Comparison of ENCODE assay signal across 26 cellular contexts in the genomic region with DNA sequence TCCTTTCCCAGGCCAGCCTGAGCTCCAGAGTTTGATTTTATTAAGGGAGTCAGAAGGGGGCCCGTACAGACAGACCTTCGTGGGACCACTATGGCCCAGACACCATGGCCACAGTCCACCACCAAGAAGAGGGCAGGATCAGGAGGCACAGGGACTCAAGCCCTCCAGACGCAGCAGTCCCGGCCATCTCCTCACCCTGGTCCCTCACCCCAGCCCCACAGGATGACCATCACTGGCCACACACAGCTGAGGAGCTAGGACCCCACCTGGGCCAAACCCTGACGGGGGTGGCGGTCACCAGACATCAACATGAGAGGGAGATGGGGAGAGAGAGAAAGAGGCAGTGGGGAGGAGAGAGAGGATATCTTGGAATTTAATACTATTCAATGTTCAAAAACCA.
"Had no signal": no experiment of that assay in that cellular context is flagged by ENCODE, and none has a peak within 500 bp of the region (broad histone marks: within the 10 kb centered on the region; RNA-seq: fewer than 3 reads in every experiment).

No MANE protein-coding gene starts in this region.

- H3K36me3 ChIP-seq: gastrocnemius medialis, left lung, sigmoid colon, stomach, thyroid gland, vagina had no signal

- H3K27ac ChIP-seq: epithelial cell of prostate, gastrocnemius medialis, left lung, psoas muscle, sigmoid colon, stomach, thyroid gland, vagina had no signal

- H3K9me3 ChIP-seq: gastrocnemius medialis, left lung, mucosa of descending colon, psoas muscle, sigmoid colon, thyroid gland, vagina had no signal

- H3K4me1 ChIP-seq: gastrocnemius medialis, psoas muscle, sigmoid colon, stomach, vagina had no signal

- H3K4me3 Mint-ChIP-seq: endodermal cell; mesothelial cell of epicardium; natural killer cell treated with Interleukin-12 subunit alpha and Interleukin-12 subunit beta and Interleukin-15 and Interleukin-18, amount 100 ng/mL, for 72 hours; neural crest cell; stimulated activated effector memory CD8-positive, alpha-beta T cell treated with anti-CD3 and anti-CD28 coated beads, Interleukin-12 subunit alpha, Interleukin-12 subunit beta, amount 100 ng/mL, for 72 hours had no signal

- H3K27me3 ChIP-seq: thyroid gland, vagina had no signal

- ATAC-seq: esophagus mucosa; gastrocnemius medialis; left cardiac atrium; left lung; mucosa of descending colon; natural killer cell treated with Interleukin-12 subunit alpha and Interleukin-12 subunit beta and Interleukin-15 and Interleukin-18, amount 100 ng/mL, for 72 hours; psoas muscle; right cardiac atrium; stimulated activated effector memory CD8-positive, alpha-beta T cell treated with anti-CD3 and anti-CD28 coated beads, Interleukin-12 subunit alpha, Interleukin-12 subunit beta, amount 100 ng/mL, for 72 hours had no signal

- H3K4me1 Mint-ChIP-seq: endodermal cell; mesothelial cell of epicardium; neural crest cell; stimulated activated effector memory CD8-positive, alpha-beta T cell treated with anti-CD3 and anti-CD28 coated beads, Interleukin-12 subunit alpha, Interleukin-12 subunit beta, amount 100 ng/mL, for 72 hours had no signal

- H3K36me3 Mint-ChIP-seq: mesothelial cell of epicardium; naive B cell; natural killer cell treated with Interleukin-12 subunit alpha and Interleukin-12 subunit beta and Interleukin-15 and Interleukin-18, amount 100 ng/mL, for 72 hours; stimulated activated effector memory CD8-positive, alpha-beta T cell treated with anti-CD3 and anti-CD28 coated beads, Interleukin-12 subunit alpha, Interleukin-12 subunit beta, amount 100 ng/mL, for 72 hours had no signal

- H3K27ac Mint-ChIP-seq: endodermal cell; mesothelial cell of epicardium; naive B cell; natural killer cell treated with Interleukin-12 subunit alpha and Interleukin-12 subunit beta and Interleukin-15 and Interleukin-18, amount 100 ng/mL, for 72 hours; stimulated activated effector memory CD8-positive, alpha-beta T cell treated with anti-CD3 and anti-CD28 coated beads, Interleukin-12 subunit alpha, Interleukin-12 subunit beta, amount 100 ng/mL, for 72 hours had no signal

- DNase-seq: effector CD8-positive, alpha-beta T cell; endodermal cell; foreskin fibroblast; gastrocnemius medialis; head of caudate nucleus; left cardiac atrium; mesenchymal stem cell; mucosa of descending colon; naive B cell; psoas muscle; right cardiac atrium; sigmoid colon; stimulated activated CD4-positive, alpha-beta T cell treated with anti-CD3 and anti-CD28 coated beads, Interleukin-2, amount 100 ng/mL, for 24 hours; stimulated activated CD4-positive, alpha-beta T cell treated with anti-CD3 and anti-CD28 coated beads, Interleukin-4, amount 100 ng/mL, for 24 hours; stimulated activated naive CD4-positive, alpha-beta T cell treated with Interleukin-2 at 50 U/mL for 16 hours; stomach; thyroid gland; trophoblast cell had no signal

- H3K4me3 ChIP-seq: gastrocnemius medialis, left lung, mucosa of descending colon, psoas muscle, sigmoid colon, stomach, thyroid gland, vagina had no signal

- H3K9me3 Mint-ChIP-seq: natural killer cell treated with Interleukin-12 subunit alpha and Interleukin-12 subunit beta and Interleukin-15 and Interleukin-18, amount 100 ng/mL, for 72 hours; neural crest cell; stimulated activated effector memory CD8-positive, alpha-beta T cell treated with anti-CD3 and anti-CD28 coated beads, Interleukin-12 subunit alpha, Interleukin-12 subunit beta, amount 100 ng/mL, for 72 hours had no signal
